1 cellular context compared by ENCODE assay signal in the genomic region with DNA sequence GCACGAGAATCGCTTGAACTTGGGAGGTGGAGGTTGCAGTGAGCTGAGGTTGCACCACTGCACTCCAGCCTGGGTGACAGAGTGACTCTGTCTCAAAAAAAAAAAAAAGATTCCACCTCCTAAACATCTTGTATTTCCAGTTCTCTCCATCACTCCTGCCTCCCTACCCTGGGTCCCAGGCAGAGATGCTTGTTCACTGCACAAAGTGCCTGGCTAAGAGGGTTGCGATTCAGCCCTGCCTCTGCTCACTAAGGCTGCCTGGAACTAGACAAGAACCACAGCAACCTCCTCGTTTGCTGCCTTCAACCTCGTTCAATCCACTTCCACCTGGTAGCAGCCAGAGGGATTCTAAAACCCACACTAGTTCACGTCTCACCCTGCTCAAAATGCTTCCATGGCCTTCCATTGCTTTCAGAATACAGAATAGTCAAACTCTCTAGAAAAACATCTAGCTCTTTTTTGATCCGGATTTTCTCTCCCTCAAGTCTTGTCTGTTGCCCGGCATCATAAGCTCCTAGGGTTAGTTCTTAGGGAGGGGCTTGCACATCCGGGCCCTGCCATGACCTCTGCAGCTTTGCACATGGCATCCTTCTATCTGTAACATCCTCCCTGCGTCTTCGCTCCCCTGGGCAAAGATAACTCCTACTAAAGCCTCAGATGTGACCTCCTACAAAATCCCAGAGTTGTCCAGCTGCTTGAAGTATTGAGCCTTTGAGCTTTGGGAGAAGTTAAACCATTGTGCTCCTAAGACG.
TF ChIP-seq lines count a peak whose summit lies in the region.

No MANE protein-coding gene starts in this region.

TF ChIP-seq in GM23338, 12 proteins besides CTCF, POLR2A, EP300 and RAD21:
- TF ChIP-seq ZNF462 (CRISPR knock-in tag; IDR thresholded peaks at IDR 0.05) (no peak), EZH2 (IDR thresholded peaks at IDR 0.05; ENCODE audit: low read depth, unreplicated experiment) (no peak), JUNB (IDR thresholded peaks at IDR 0.05; ENCODE audit: unreplicated experiment) (no peak), NANOG (IDR thresholded peaks at IDR 0.05; ENCODE audit: borderline replicate concordance) (no peak)
